Comparison of ENCODE assay signal across 24 cellular contexts in the genomic region with DNA sequence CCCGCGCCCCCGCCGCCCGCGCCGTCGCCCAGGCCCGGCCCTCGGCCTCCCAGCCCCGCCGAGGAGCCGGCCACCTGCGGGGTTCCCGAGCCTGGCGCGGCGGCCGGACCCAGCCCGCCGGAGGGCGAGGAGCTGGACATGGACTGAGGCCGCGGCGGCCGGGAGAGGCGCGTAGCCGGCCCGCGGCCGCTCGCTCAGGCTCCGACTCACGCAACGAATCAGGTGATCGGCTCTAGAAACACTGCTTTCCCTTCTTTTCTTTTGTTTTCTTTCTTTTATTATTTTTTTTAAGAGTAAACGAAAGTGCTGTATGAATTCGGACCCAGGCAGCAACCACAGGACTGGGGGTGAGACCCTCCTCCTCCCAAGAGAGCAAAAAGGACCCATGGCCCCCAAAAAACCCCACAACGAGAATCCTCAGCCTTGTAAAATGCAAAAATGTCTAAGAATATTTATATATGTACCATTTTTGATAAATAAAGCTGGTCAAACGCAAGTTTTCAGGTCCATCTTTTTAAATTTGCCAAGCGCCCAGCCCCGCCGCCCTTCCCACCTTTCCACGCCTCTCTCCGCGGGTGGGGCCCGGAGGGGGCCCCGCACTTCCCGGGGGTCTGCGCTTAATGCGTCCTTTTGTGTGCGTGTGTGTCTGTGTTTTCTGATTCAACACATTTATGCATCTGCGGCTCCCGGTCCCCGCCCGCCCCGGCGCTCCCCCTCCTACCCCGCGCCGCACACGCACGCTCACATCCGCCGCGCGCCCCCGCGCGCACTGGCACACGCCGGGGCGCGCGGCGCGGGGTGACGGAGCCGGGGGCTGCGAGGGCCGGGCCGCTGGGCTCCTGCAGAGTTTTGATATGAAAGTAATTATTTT. TPM values are rescaled to one million over a fixed set of nuclear protein-coding genes. Genes with fewer than 3 reads are reported as not detected.
A peak's percentile ranks its signal among the peaks of the same experiment; 100 is the strongest.
DNase-seq lines count a peak whose midpoint lies in the region; ATAC-seq, FAIRE-seq and TF ChIP-seq lines count a peak whose summit lies in the region.
"Had no signal": no experiment of that assay in that cellular context is flagged by ENCODE, and none has a peak within 500 bp of the region (broad histone marks: within the 10 kb centered on the region; RNA-seq: fewer than 3 reads in every experiment).

No MANE protein-coding gene starts in this region.

- H3K36me3 Mint-ChIP-seq in activated CD4-positive, alpha-beta T cell treated with anti-CD3 and anti-CD28 coated beads, Interleukin-2, amount 10 ng/mL, durations not matched to agents 7 days and 5 days (ENCODE audit: low read depth): peaks cover 3% of the 10 kb centered on the region
- no peaks in the 10 kb centered on the region for H3K36me3 Mint-ChIP-seq in CD4-positive, CD25-positive, alpha-beta regulatory T cell
- H3K36me3 Mint-ChIP-seq in WTC11 (no peaks in the 10 kb centered on the region), naive B cell (peaks cover 2 to 4% of the 10 kb centered on the region in 2 donors)
- H3K36me3 Mint-ChIP-seq: stimulated activated memory B cell treated with anti-CD40 and anti-IgM and Interleukin-4, amounts not matched to agents 10 μg/mL and 1 μg/mL and 100 μg/mL, for 72 hours had no signal

- H3K4me3 Mint-ChIP-seq in activated CD4-positive, alpha-beta T cell treated with anti-CD3 and anti-CD28 coated beads, Interleukin-2, amount 10 ng/mL, durations not matched to agents 7 days and 5 days: peak overlapping the region; percentile 10
- H3K4me3 Mint-ChIP-seq in CD4-positive, CD25-positive, alpha-beta regulatory T cell: peak overlapping the region in 3 of 4 donors; percentile 59 to 80 (median 68)
- H3K4me3 Mint-ChIP-seq in WTC11: peak overlapping the region; percentile 43
- H3K4me3 Mint-ChIP-seq in naive B cell: peak overlapping the region; percentile 30 to 81 (median 60)
- H3K4me3 Mint-ChIP-seq: activated B cell treated with CpG ODN at 0.5 μM for 24 hours; stimulated activated memory B cell treated with anti-CD40 and anti-IgM and Interleukin-4, amounts not matched to agents 10 μg/mL and 1 μg/mL and 100 μg/mL, for 72 hours had no signal

- H3K4me1 ChIP-seq in CD4-positive, CD25-positive, alpha-beta regulatory T cell (ENCODE audit: control insufficient read depth, insufficient read depth, low read length, poor library complexity, severe bottlenecking): peaks cover 12% of the 10 kb centered on the region

- H3K4me3 ChIP-seq in CD4-positive, CD25-positive, alpha-beta regulatory T cell (ENCODE audit: low read depth, low read length): no peak overlapping the region
- H3K4me3 ChIP-seq: pancreas, PC-9, smooth muscle cell, upper lobe of left lung had no signal

- H3K4me1 Mint-ChIP-seq in activated CD4-positive, alpha-beta T cell treated with anti-CD3 and anti-CD28 coated beads, Interleukin-2, amount 10 ng/mL, durations not matched to agents 7 days and 5 days: peaks cover 12% of the 10 kb centered on the region
- H3K4me1 Mint-ChIP-seq in CD4-positive, CD25-positive, alpha-beta regulatory T cell: peaks cover 0 to 33% (median 9%) of the 10 kb centered on the region in 4 donors
- H3K4me1 Mint-ChIP-seq in WTC11 (peaks cover 40% of the 10 kb centered on the region), naive B cell (peaks cover 8 to 22% (median 12%) of the 10 kb centered on the region in 3 donors)
- H3K4me1 Mint-ChIP-seq: stimulated activated memory B cell treated with anti-CD40 and anti-IgM and Interleukin-4, amounts not matched to agents 10 μg/mL and 1 μg/mL and 100 μg/mL, for 72 hours had no signal

- no peaks in the 10 kb centered on the region for H3K9me3 Mint-ChIP-seq in activated CD4-positive, alpha-beta T cell treated with anti-CD3 and anti-CD28 coated beads, Interleukin-2, amount 10 ng/mL, durations not matched to agents 7 days and 5 days
- peaks cover 0 to 4% (median 0%) of the 10 kb centered on the region in 7 donors for H3K9me3 Mint-ChIP-seq in CD4-positive, CD25-positive, alpha-beta regulatory T cell
- no peaks in the 10 kb centered on the region for H3K9me3 Mint-ChIP-seq in WTC11
- H3K9me3 Mint-ChIP-seq in naive B cell: peaks cover 0 to 24% (median 6%) of the 10 kb centered on the region in 7 donors
- H3K9me3 Mint-ChIP-seq: stimulated activated memory B cell treated with anti-CD40 and anti-IgM and Interleukin-4, amounts not matched to agents 10 μg/mL and 1 μg/mL and 100 μg/mL, for 72 hours had no signal

- H3K27ac Mint-ChIP-seq in activated CD4-positive, alpha-beta T cell treated with anti-CD3 and anti-CD28 coated beads, Interleukin-2, amount 10 ng/mL, durations not matched to agents 7 days and 5 days: peak overlapping the region; percentile 69
- no peak overlapping the region for H3K27ac Mint-ChIP-seq in CD4-positive, CD25-positive, alpha-beta regulatory T cell
- H3K27ac Mint-ChIP-seq in WTC11 (no peak overlapping the region), naive B cell (peak overlapping the region in 4 of 6 donors; percentile 48 to 95 (median 84))
- H3K27ac Mint-ChIP-seq: stimulated activated memory B cell treated with anti-CD40 and anti-IgM and Interleukin-4, amounts not matched to agents 10 μg/mL and 1 μg/mL and 100 μg/mL, for 72 hours had no signal

- H3K9me3 ChIP-seq in CD4-positive, CD25-positive, alpha-beta regulatory T cell (ENCODE audit: control insufficient read depth in 2 of 2, low read length in 2 of 2): no peaks in the 10 kb centered on the region
- H3K9me3 ChIP-seq: ascending aorta, pancreas, upper lobe of left lung had no signal

- CTCF ChIA-PET in activated CD4-positive, alpha-beta T cell treated with anti-CD3 and anti-CD28 coated beads, Interleukin-2, amount 10 ng/mL, durations not matched to agents 7 days and 5 days (lab: Charles Lee): no interaction called here
- CTCF ChIA-PET in WTC11 (lab: Charles Lee): interaction anchor here (0.6 to 2.3 kb wide), 2 partner anchors 10 kb away, joined by 3 to 13 read pairs; no protein-coding TSS in a partner anchor

- POLR2A ChIA-PET in activated CD4-positive, alpha-beta T cell treated with anti-CD3 and anti-CD28 coated beads, Interleukin-2, amount 10 ng/mL, durations not matched to agents 7 days and 5 days (lab: Charles Lee): no interaction called here
- POLR2A ChIA-PET in WTC11 (lab: Charles Lee): interaction anchor here (0.7 kb wide), 1 partner anchor 1567 kb away, joined by 3 read pairs; no protein-coding TSS in a partner anchor

- no peaks in the 10 kb centered on the region for H3K36me3 ChIP-seq in CD4-positive, CD25-positive, alpha-beta regulatory T cell (ENCODE audit: control insufficient read depth, insufficient read depth, low read length)
- H3K36me3 ChIP-seq: ascending aorta, pancreas, upper lobe of left lung had no signal

- peaks cover 16% of the 10 kb centered on the region for H3K27me3 ChIP-seq in CD4-positive, CD25-positive, alpha-beta regulatory T cell (ENCODE audit: control insufficient read depth, insufficient read depth, low read length)

- TF ChIP-seq CTCF in WTC11 (IDR thresholded peaks at IDR 0.05): no peak

- peaks cover 55% of the 10 kb centered on the region for H3K27me3 Mint-ChIP-seq in activated CD4-positive, alpha-beta T cell treated with anti-CD3 and anti-CD28 coated beads, Interleukin-2, amount 10 ng/mL, durations not matched to agents 7 days and 5 days
- H3K27me3 Mint-ChIP-seq in CD4-positive, CD25-positive, alpha-beta regulatory T cell: peaks cover 68% of the 10 kb centered on the region
- H3K27me3 Mint-ChIP-seq in WTC11 (ENCODE audit: low read depth) (peaks cover 87% of the 10 kb centered on the region), naive B cell (peaks cover 20 to 51% (median 44%) of the 10 kb centered on the region in 3 donors)

- H3K27ac ChIP-seq in CD4-positive, CD25-positive, alpha-beta regulatory T cell (ENCODE audit: insufficient read depth, low read length, poor library complexity, severe bottlenecking): no peak overlapping the region
- H3K27ac ChIP-seq: ascending aorta, pancreas, PC-9, upper lobe of left lung had no signal

- no peak for FAIRE-seq in GM12892 (lab: Jason Lieb, UNC)
- FAIRE-seq: G401.6, GM12891, pancreas had no signal

- no peak for DNase-seq in activated CD4-positive, alpha-beta T cell treated with anti-CD3 and anti-CD28 coated beads, Interleukin-2, amount 10 ng/mL, durations not matched to agents 7 days and 5 days
- DNase-seq in activated CD4-positive, alpha-beta T cell treated with anti-CD3 and anti-CD28 coated beads, Interleukin-2, amount 50 U/mL, for 4 hours: no peak
- DNase-seq in CD4-positive, CD25-positive, alpha-beta regulatory T cell: no peak
- DNase-seq in WTC11 (ENCODE audit: low spot score): peak; percentile 23
- DNase-seq in naive B cell: no peak
- no peak for DNase-seq in LoVo (ENCODE audit: low spot score)
- no peak for DNase-seq in GM12892 (ENCODE audit: insufficient read length)
- DNase-seq: activated B cell treated with CpG ODN at 0.5 μM for 24 hours, dermis blood vessel endothelial cell, GOT3, NCI-H1930, PC-9 had no signal

- no peak for ATAC-seq in CD4-positive, CD25-positive, alpha-beta regulatory T cell (ENCODE audit: low read depth in 2 of 2)
- no peak for ATAC-seq in WTC11
- no peak for ATAC-seq in naive B cell (ENCODE audit: low read depth in 2 of 2)
- no peak for ATAC-seq in GM21576 (IDR thresholded peaks at IDR 0.05; ENCODE audit: unreplicated experiment)
- ATAC-seq: esophagus mucosa; pancreas; stimulated activated memory B cell treated with anti-CD40 and anti-IgM and Interleukin-4, amounts not matched to agents 10 μg/mL and 1 μg/mL and 100 μg/mL, for 72 hours had no signal

- no peak for TF ChIP-seq POLR2A in GM12892 (IDR thresholded peaks at IDR 0.05; ENCODE audit: low read depth, low read length)

TF ChIP-seq in WTC11, 78 proteins besides CTCF, POLR2A, EP300 and RAD21 (continues in another document):
- TF ChIP-seq, protein P1, sequence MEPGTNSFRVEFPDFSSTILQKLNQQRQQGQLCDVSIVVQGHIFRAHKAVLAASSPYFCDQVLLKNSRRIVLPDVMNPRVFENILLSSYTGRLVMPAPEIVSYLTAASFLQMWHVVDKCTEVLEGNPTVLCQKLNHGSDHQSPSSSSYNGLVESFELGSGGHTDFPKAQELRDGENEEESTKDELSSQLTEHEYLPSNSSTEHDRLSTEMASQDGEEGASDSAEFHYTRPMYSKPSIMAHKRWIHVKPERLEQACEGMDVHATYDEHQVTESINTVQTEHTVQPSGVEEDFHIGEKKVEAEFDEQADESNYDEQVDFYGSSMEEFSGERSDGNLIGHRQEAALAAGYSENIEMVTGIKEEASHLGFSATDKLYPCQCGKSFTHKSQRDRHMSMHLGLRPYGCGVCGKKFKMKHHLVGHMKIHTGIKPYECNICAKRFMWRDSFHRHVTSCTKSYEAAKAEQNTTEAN (CRISPR knock-in tag; IDR thresholded peaks at IDR 0.05): no peak

RNA-seq across cellular contexts. Expression of a gene that starts 4.4 kb away (rescaled TPM):
- not detected for total RNA-seq in activated CD4-positive, alpha-beta T cell treated with anti-CD3 and anti-CD28 coated beads, Interleukin-2, amount 10 ng/mL, durations not matched to agents 7 days and 5 days
- total RNA-seq in CD4-positive, CD25-positive, alpha-beta regulatory T cell: not detected
- polyA plus RNA-seq in CD4-positive, CD25-positive, alpha-beta regulatory T cell: not detected
- total RNA-seq in WTC11 (2021): not detected in 3 replicates
- polyA plus RNA-seq in naive B cell (ENCODE audit: low read depth in 6 of 6): not detected
- not detected for polyA plus RNA-seq in GM12892 (2012; ENCODE audit: missing spikeins)
- total RNA-seq: activated B cell treated with CpG ODN at 0.5 μM for 24 hours, ascending aorta, dermis blood vessel endothelial cell, esophagus mucosa, HT1080, MCF 10A, mesenteric fat pad, pancreas, PC-9, smooth muscle cell, upper lobe of left lung had no signal
- polyA plus RNA-seq: pancreas, smooth muscle cell had no signal

Comparison
In these comparisons a context has a peak if more than half of its experiments do, and no peak if none do; other contexts are left out.
1. H3K27ac Mint-ChIP-seq: peak in activated CD4-positive, alpha-beta T cell treated with anti-CD3 and anti-CD28 coated beads, Interleukin-2, amount 10 ng/mL, durations not matched to agents 7 days and 5 days (single experiment) and naive B cell (4 of 6); none in CD4-positive, CD25-positive, alpha-beta regulatory T cell (0 of 3) and WTC11 (single experiment).
2. H3K4me3 Mint-ChIP-seq: peak in every context shown above with its lines; median percentile 68 in CD4-positive, CD25-positive, alpha-beta regulatory T cell; 60 in naive B cell; 43 in WTC11; 10 in activated CD4-positive, alpha-beta T cell treated with anti-CD3 and anti-CD28 coated beads, Interleukin-2, amount 10 ng/mL, durations not matched to agents 7 days and 5 days.